26 cellular contexts compared by ENCODE assay signal in the genomic region with DNA sequence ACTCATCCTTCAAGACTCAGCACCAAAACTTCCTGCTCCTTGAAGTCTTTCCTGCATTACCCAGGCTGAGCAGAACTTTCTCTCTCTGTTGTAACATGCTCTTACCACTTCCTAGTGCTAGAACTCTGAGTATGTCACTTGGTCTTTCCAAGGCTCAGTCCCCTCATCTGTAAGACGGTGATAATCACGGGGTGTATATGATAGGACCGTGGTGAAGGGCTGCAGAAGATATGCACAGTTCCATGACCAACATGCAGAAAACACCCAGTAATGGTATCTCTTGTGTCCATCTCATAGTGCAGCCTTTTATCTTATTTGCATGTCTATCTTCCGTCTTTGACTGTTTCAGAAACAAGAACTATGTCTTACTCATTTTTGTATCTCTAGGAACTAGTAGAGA.
"Had no signal": no experiment of that assay in that cellular context is flagged by ENCODE, and none has a peak within 500 bp of the region (broad histone marks: within the 10 kb centered on the region; RNA-seq: fewer than 3 reads in every experiment).

No MANE protein-coding gene starts in this region.

- H3K9ac ChIP-seq: SK-N-SH had no signal

- H3K27me3 ChIP-seq: brain microvascular endothelial cell, MG63, Peyer's patch, SJCRH30 had no signal

- H3K27ac ChIP-seq: brain microvascular endothelial cell, Peyer's patch, RWPE1, SJCRH30, WERI-Rb-1 had no signal

- H3K4me3 ChIP-seq: MG63, Peyer's patch, SJCRH30 had no signal

- DNase-seq: activated CD4-positive, alpha-beta memory T cell treated with anti-CD3 and anti-CD28 coated beads, Interleukin-2, amount 10 ng/mL, durations not matched to agents 7 days and 5 days; activated CD4-positive, alpha-beta T cell treated with anti-CD3 and anti-CD28 coated beads for 36 hours; activated CD4-positive, alpha-beta T cell treated with anti-CD3 and anti-CD28 coated beads, Interleukin-2, amount 50 U/mL, for 1 hour; activated gamma-delta T cell; activated naive CD4-positive, alpha-beta T cell treated with anti-CD3 and anti-CD28 coated beads for 36 hours; activated T-cell treated with anti-CD3 and anti-CD28 coated beads for 4 hours; activated T-cell treated with anti-CD3 and anti-CD28 coated beads, Interleukin-2, amount 50 U/mL, for 48 hours; brain microvascular endothelial cell; MG63; MV-4-11; NCI-H1092 treated with DMSO at 0.1 percent for 48 hours; NCI-H1417 treated with DMSO at 0.1 percent for 48 hours; NCI-H1694 treated with DMSO at 0.1 percent for 48 hours; NCI-H2029 treated with DMSO at 0.1 percent for 48 hours; NCI-H345; NCI-H510A; NCI-H526 treated with DMSO at 0.1 percent for 48 hours; NCI-H82; Peyer's patch; Right ventricle myocardium superior; SJCRH30; SK-N-SH; T-helper 1 cell; WERI-Rb-1 had no signal

- H3K36me3 ChIP-seq: brain microvascular endothelial cell, MG63, Peyer's patch, SJCRH30, WERI-Rb-1 had no signal

- H3K4me1 ChIP-seq: Peyer's patch, SJCRH30 had no signal

- H3K9me3 ChIP-seq: MG63, Peyer's patch, SJCRH30, SK-N-SH had no signal

- H3K4me2 ChIP-seq: SK-N-SH had no signal

- ATAC-seq: activated CD4-positive, alpha-beta T cell treated with anti-CD3 and anti-CD28 coated beads for 36 hours; activated T-helper 17 cell treated with anti-CD3 and anti-CD28 coated beads, Interleukin-2, amount 50 U/mL, for 72 hours had no signal
